ENCODE assay signal across 21 cellular contexts in the genomic region with DNA sequence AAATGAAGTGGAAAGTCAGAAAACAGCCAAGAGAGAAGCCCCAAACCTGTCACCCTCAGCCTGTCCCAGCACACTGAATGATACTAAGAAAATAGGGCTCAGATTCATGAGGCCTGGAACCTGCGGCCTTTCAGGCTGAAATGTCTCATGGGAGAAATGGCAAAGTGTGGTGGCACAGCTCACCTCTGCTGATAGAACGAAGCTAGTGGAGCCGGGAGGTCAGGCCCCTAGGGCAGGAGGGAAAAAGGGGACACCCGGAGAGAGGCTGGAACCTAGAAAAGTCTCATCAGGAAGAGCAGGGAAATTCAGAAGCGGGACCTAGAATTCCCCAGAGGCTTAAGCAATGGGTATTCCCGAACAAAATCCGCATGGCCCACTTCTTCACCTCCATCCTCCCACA.
DNase-seq lines count a peak whose midpoint lies in the region; ATAC-seq, FAIRE-seq and TF ChIP-seq lines count a peak whose summit lies in the region.
"Had no signal": no experiment of that assay in that cellular context is flagged by ENCODE, and none has a peak within 500 bp of the region (broad histone marks: within the 10 kb centered on the region; RNA-seq: fewer than 3 reads in every experiment).

No MANE protein-coding gene starts in this region.

- H3K9me2 ChIP-seq in GM23248 (ENCODE audit: insufficient read depth): no peaks in the 10 kb centered on the region

- no peak for ATAC-seq in memory B cell (ENCODE audit: low read depth)
- ATAC-seq in psoas muscle: peak in 3 of 4 donors; percentile 4 to 21 (median 9)
- no peak for ATAC-seq in GM19463 (IDR thresholded peaks at IDR 0.05; ENCODE audit: unreplicated experiment)
- ATAC-seq in GM18505 (IDR thresholded peaks at IDR 0.05; ENCODE audit: unreplicated experiment): no peak
- no peak for ATAC-seq in HG03457 (IDR thresholded peaks at IDR 0.05; ENCODE audit: unreplicated experiment)
- ATAC-seq: lower lobe of right lung; stimulated activated naive CD8-positive, alpha-beta T cell treated with anti-CD3 and anti-CD28 coated beads, Interleukin-15, amount 100 ng/mL, for 72 hours had no signal

- peak overlapping the region; percentile 34 for H3K27ac Mint-ChIP-seq in astrocyte (ENCODE audit: unreplicated experiment)
- peak overlapping the region; percentile 25 for H3K27ac Mint-ChIP-seq in memory B cell
- H3K27ac Mint-ChIP-seq: activated naive CD8-positive, alpha-beta T cell; stimulated activated naive CD8-positive, alpha-beta T cell treated with anti-CD3 and anti-CD28 coated beads, Interleukin-15, amount 100 ng/mL, for 72 hours had no signal

- FAIRE-seq in astrocyte (lab: Jason Lieb, UNC): no peak
- FAIRE-seq: endothelial cell of umbilical vein had no signal

- H3K36me3 ChIP-seq in GM23248 (ENCODE audit: low read depth) (peaks cover 82% of the 10 kb centered on the region), astrocyte (ENCODE audit: insufficient read depth, low read length) (peaks cover 63% of the 10 kb centered on the region), psoas muscle (ENCODE audit: insufficient read depth in 1 of 2, low read depth in 1 of 2) (peaks cover 3 to 54% of the 10 kb centered on the region in 2 donors)

- H4K20me1 ChIP-seq in GM23248 (ENCODE audit: insufficient read depth) (no peaks in the 10 kb centered on the region), astrocyte (ENCODE audit: insufficient read depth, low read length) (peaks cover 41% of the 10 kb centered on the region)

- DNase-seq in GM23248 (no peak), astrocyte (ENCODE audit: low read depth) (no peak), memory B cell (ENCODE audit: low spot score in 2 of 2) (no peak), psoas muscle (no peak)
- DNase-seq: activated CD4-positive, alpha-beta T cell treated with anti-CD3 and anti-CD28 coated beads for 4 hours; activated CD8-positive, alpha-beta memory T cell treated with anti-CD3 and anti-CD28 coated beads for 24 hours; activated effector memory CD4-positive, alpha-beta T cell treated with Interleukin-2 at 50 U/mL for 16 hours; aorta; central memory CD4-positive, alpha-beta T cell; lower lobe of right lung; NK-92 treated with Interleukin-12 subunit alpha and Interleukin-12 subunit beta, amount 100 ng/mL, for 24 hours; PC-9; SHP77; stimulated activated naive CD8-positive, alpha-beta T cell treated with anti-CD3 and anti-CD28 coated beads, Interleukin-15, amount 100 ng/mL, for 72 hours; tibial artery had no signal

- 0 out of 2 replicates have a peak overlapping the region, but pooled peaks have one; percentile 15 for H3K27ac ChIP-seq in GM23248
- H3K27ac ChIP-seq in astrocyte (ENCODE audit: low read depth, low read length): no peak overlapping the region
- peak overlapping the region; percentile 88 for H3K27ac ChIP-seq in psoas muscle
- H3K27ac ChIP-seq: BLaER1, lower lobe of right lung, tibial artery had no signal

- 97 to 99% methylated on average over 7 of the region's 7 CpGs for WGBS in GM23248 (ENCODE audit: low coverage in 1 of 2, low lambda C conversion rate in 2 of 2, missing lambda C conversion rate in 2 of 2), 2 experiments
- WGBS in psoas muscle, 3 donors: 60 to 77% (median 68%) methylated on average over 7 of the region's 7 CpGs

- H3K4me3 Mint-ChIP-seq in astrocyte (ENCODE audit: unreplicated experiment) (no peak overlapping the region), memory B cell (no peak overlapping the region)
- H3K4me3 Mint-ChIP-seq: activated naive CD8-positive, alpha-beta T cell; stimulated activated naive CD8-positive, alpha-beta T cell treated with anti-CD3 and anti-CD28 coated beads, Interleukin-15, amount 100 ng/mL, for 72 hours had no signal

- no peaks in the 10 kb centered on the region for H3K9me3 ChIP-seq in GM23248 (ENCODE audit: low read depth)
- H3K9me3 ChIP-seq in astrocyte (ENCODE audit: insufficient read depth, low read depth, low read length): no peaks in the 10 kb centered on the region
- H3K9me3 ChIP-seq in psoas muscle: no peaks in the 10 kb centered on the region
- H3K9me3 ChIP-seq: BLaER1, lower lobe of right lung, tibial artery had no signal

- no peaks in the 10 kb centered on the region for H3K9me3 Mint-ChIP-seq in astrocyte (ENCODE audit: unreplicated experiment)
- H3K9me3 Mint-ChIP-seq in memory B cell: no peaks in the 10 kb centered on the region
- H3K9me3 Mint-ChIP-seq: stimulated activated naive CD8-positive, alpha-beta T cell treated with anti-CD3 and anti-CD28 coated beads, Interleukin-15, amount 100 ng/mL, for 72 hours had no signal

- H3K9ac ChIP-seq in GM23248 (no peak overlapping the region), astrocyte (ENCODE audit: low read length) (no peak overlapping the region)
- H3K9ac ChIP-seq: BLaER1 had no signal

- H3K27me3 Mint-ChIP-seq in astrocyte (ENCODE audit: low read depth, unreplicated experiment) (no peaks in the 10 kb centered on the region), memory B cell (no peaks in the 10 kb centered on the region)
- H3K27me3 Mint-ChIP-seq: activated naive CD8-positive, alpha-beta T cell; stimulated activated naive CD8-positive, alpha-beta T cell treated with anti-CD3 and anti-CD28 coated beads, Interleukin-15, amount 100 ng/mL, for 72 hours had no signal

- intact Hi-C loops in psoas muscle (cut with DNase I): no loop called here

- no peak overlapping the region for H3K4me2 ChIP-seq in GM23248 (ENCODE audit: unreplicated experiment)
- H3K4me2 ChIP-seq in astrocyte (ENCODE audit: low read length): no peak overlapping the region
- H3K4me2 ChIP-seq: BLaER1, PC-9 had no signal

- H2AFZ ChIP-seq in GM23248 (no peak overlapping the region), astrocyte (ENCODE audit: low read depth, low read length) (no peak overlapping the region)
- H2AFZ ChIP-seq: PC-9 had no signal

- H3K27me3 ChIP-seq in GM23248 (replicated peaks; ENCODE audit: insufficient read depth) (no peaks in the 10 kb centered on the region), astrocyte (ENCODE audit: insufficient read depth, low read length) (no peaks in the 10 kb centered on the region), psoas muscle (ENCODE audit: insufficient read depth in 3 of 3, low read length in 2 of 3) (no peaks in the 10 kb centered on the region)
- H3K27me3 ChIP-seq: BLaER1, tibial artery had no signal

- in situ Hi-C loops in GM23248 (cut with MboI): no loop called here

- no peak for TF ChIP-seq CTCF in astrocyte (IDR thresholded peaks at IDR 0.05; ENCODE audit: insufficient read depth, low read depth, low read length)
- TF ChIP-seq CTCF in psoas muscle (IDR thresholded peaks at IDR 0.05): no peak

- H3K36me3 Mint-ChIP-seq in astrocyte (ENCODE audit: low read depth, unreplicated experiment) (peaks cover 30% of the 10 kb centered on the region), memory B cell (peaks cover 16% of the 10 kb centered on the region)

- H3K79me2 ChIP-seq in GM23248 (ENCODE audit: insufficient read depth) (peaks cover 96% of the 10 kb centered on the region), astrocyte (ENCODE audit: insufficient read depth, low read length) (peaks cover 47% of the 10 kb centered on the region)

- TF ChIP-seq POLR2A in GM18505 (IDR thresholded peaks at IDR 0.05; ENCODE audit: borderline replicate concordance, extremely low read depth, insufficient read depth, insufficient read length): no peak

- peaks cover 28% of the 10 kb centered on the region for H3K4me1 Mint-ChIP-seq in astrocyte (ENCODE audit: low read depth, unreplicated experiment)
- H3K4me1 Mint-ChIP-seq in memory B cell: no peaks in the 10 kb centered on the region
- H3K4me1 Mint-ChIP-seq: stimulated activated naive CD8-positive, alpha-beta T cell treated with anti-CD3 and anti-CD28 coated beads, Interleukin-15, amount 100 ng/mL, for 72 hours had no signal

- H3F3A ChIP-seq in GM23248 (ENCODE audit: insufficient read depth): peaks cover 51% of the 10 kb centered on the region

- H3K4me3 ChIP-seq in GM23248: no peak overlapping the region
- no peak overlapping the region for H3K4me3 ChIP-seq in astrocyte (ENCODE audit: insufficient read depth, low read depth, low read length)
- H3K4me3 ChIP-seq in psoas muscle: no peak overlapping the region
- H3K4me3 ChIP-seq: BLaER1, lower lobe of right lung, PC-9, tibial artery had no signal

- H3K4me1 ChIP-seq in GM23248 (ENCODE audit: insufficient read depth) (peaks cover 4% of the 10 kb centered on the region), astrocyte (ENCODE audit: insufficient read depth, low read length) (peaks cover 12% of the 10 kb centered on the region), psoas muscle (peaks cover 69% of the 10 kb centered on the region)

Comparison
In these comparisons a context has a peak if more than half of its experiments do, and no peak if none do; other contexts are left out.
1. ATAC-seq: peak in psoas muscle (3 of 4); none in memory B cell (single experiment), GM19463 (single experiment), GM18505 (single experiment) and HG03457 (single experiment).